8 cellular contexts compared by ENCODE assay signal in the genomic region with DNA sequence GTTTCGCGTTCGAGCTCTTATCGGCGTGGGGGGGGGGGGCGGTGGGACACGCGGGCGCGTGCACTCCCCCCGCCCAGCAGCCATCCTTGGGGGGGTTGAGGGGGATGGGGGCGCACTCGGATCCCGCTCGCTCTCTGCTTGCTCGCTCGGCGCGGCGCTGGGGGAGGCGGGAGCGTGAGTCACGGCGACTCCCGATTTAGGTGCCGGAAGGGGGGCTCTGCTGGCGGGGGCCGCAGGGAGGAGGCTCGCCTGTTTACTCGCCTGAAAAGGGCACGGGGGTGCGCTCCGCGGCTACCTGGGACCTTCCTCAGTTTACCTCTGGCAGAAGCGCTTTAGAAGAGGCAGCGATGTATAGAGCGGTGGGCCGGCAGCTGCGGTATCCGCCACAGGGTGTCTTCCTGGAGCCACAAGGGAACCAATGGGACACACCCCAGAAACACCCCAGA. TPM values are rescaled to one million over a fixed set of nuclear protein-coding genes. Genes with fewer than 3 reads are reported as not detected.
A peak's percentile ranks its signal among the peaks of the same experiment; 100 is the strongest.
DNase-seq lines count a peak whose midpoint lies in the region; ATAC-seq and TF ChIP-seq lines count a peak whose summit lies in the region.

No MANE protein-coding gene starts in this region.

- H3K9me3 Mint-ChIP-seq in HFFc6: no peaks in the 10 kb centered on the region
- no peaks in the 10 kb centered on the region for H3K9me3 Mint-ChIP-seq in activated naive CD4-positive, alpha-beta T cell treated with anti-CD3 and anti-CD28 coated beads, Interleukin-2, amount 50 U/mL, for 24 hours
- H3K9me3 Mint-ChIP-seq in memory B cell: peaks cover 2% of the 10 kb centered on the region

- peak overlapping the region; percentile 85 for H3K4me3 Mint-ChIP-seq in HFFc6
- peak overlapping the region; percentile 82 for H3K4me3 Mint-ChIP-seq in activated naive CD4-positive, alpha-beta T cell treated with anti-CD3 and anti-CD28 coated beads, Interleukin-2, amount 50 U/mL, for 24 hours
- peak overlapping the region; percentile 60 for H3K4me3 Mint-ChIP-seq in memory B cell

- H3K4me1 ChIP-seq in upper lobe of right lung: peaks cover 37% of the 10 kb centered on the region

- H3K4me3 ChIP-seq in BJ (ENCODE audit: low read depth, low read length): peak overlapping the region; percentile 3
- H3K4me3 ChIP-seq in upper lobe of right lung: no peak overlapping the region

- DNase-seq in BJ (ENCODE audit: low read depth) (no peak), HFFc6 (no peak), memory B cell (ENCODE audit: low spot score in 2 of 2) (no peak), NCI-H526 treated with DMSO at 0.1 percent for 48 hours (lab: John Stamatoyannopoulos, UW) (no peak), upper lobe of right lung (no peak), hippocampal formation (lab: John Stamatoyannopoulos, UW) (no peak)

- H3K27me3 ChIP-seq in BJ (ENCODE audit: control insufficient read depth, insufficient read depth, low read length) (peaks cover 34% of the 10 kb centered on the region), upper lobe of right lung (peaks cover 57% of the 10 kb centered on the region)

- H3K4me1 Mint-ChIP-seq in HFFc6 (ENCODE audit: low read depth) (peaks cover 44% of the 10 kb centered on the region), memory B cell (peaks cover 39% of the 10 kb centered on the region)
- peaks cover 54% of the 10 kb centered on the region for H3K4me1 Mint-ChIP-seq in activated naive CD4-positive, alpha-beta T cell treated with anti-CD3 and anti-CD28 coated beads, Interleukin-2, amount 50 U/mL, for 24 hours

- POLR2A ChIA-PET in BJ (lab: Charles Lee): interaction anchor here (0.8 kb wide), 1 partner anchor 11 kb away, joined by 8 read pairs; no protein-coding TSS in a partner anchor

- TF ChIP-seq CTCF in BJ (IDR thresholded peaks at IDR 0.05; ENCODE audit: insufficient read depth, low read depth, low read length) (no peak), HFFc6 (IDR thresholded peaks at IDR 0.05) (no peak), upper lobe of right lung (IDR thresholded peaks at IDR 0.05) (no peak)

- H3K36me3 ChIP-seq in BJ (ENCODE audit: control insufficient read depth, insufficient read depth, low read length): no peaks in the 10 kb centered on the region
- H3K36me3 ChIP-seq in upper lobe of right lung: no peaks in the 10 kb centered on the region

- intact Hi-C loops in upper lobe of right lung (cut with DNase I): no loop called here

- H3K27me3 Mint-ChIP-seq in HFFc6 (ENCODE audit: insufficient read depth): peaks cover 8% of the 10 kb centered on the region
- H3K27me3 Mint-ChIP-seq in activated naive CD4-positive, alpha-beta T cell treated with anti-CD3 and anti-CD28 coated beads, Interleukin-2, amount 50 U/mL, for 24 hours: peaks cover 41% of the 10 kb centered on the region
- H3K27me3 Mint-ChIP-seq in memory B cell: peaks cover 28% of the 10 kb centered on the region

- no peak overlapping the region for H3K27ac ChIP-seq in upper lobe of right lung

- H3K36me3 Mint-ChIP-seq in HFFc6 (ENCODE audit: low read depth) (no peaks in the 10 kb centered on the region), memory B cell (no peaks in the 10 kb centered on the region)
- no peaks in the 10 kb centered on the region for H3K36me3 Mint-ChIP-seq in activated naive CD4-positive, alpha-beta T cell treated with anti-CD3 and anti-CD28 coated beads, Interleukin-2, amount 50 U/mL, for 24 hours

- no peak for ATAC-seq in memory B cell (ENCODE audit: low read depth)
- ATAC-seq in GM21619 (IDR thresholded peaks at IDR 0.05; ENCODE audit: unreplicated experiment): no peak
- ATAC-seq in upper lobe of right lung: no peak

- H3K27ac Mint-ChIP-seq in HFFc6 (peak overlapping the region; percentile 65), memory B cell (peak overlapping the region; percentile 87)
- peak overlapping the region; percentile 61 for H3K27ac Mint-ChIP-seq in activated naive CD4-positive, alpha-beta T cell treated with anti-CD3 and anti-CD28 coated beads, Interleukin-2, amount 50 U/mL, for 24 hours

- H3K9me3 ChIP-seq in upper lobe of right lung: no peaks in the 10 kb centered on the region

- CTCF ChIA-PET in BJ (lab: Yijun Ruan, JAX): interaction anchor here (0.6 to 17.1 kb wide), 4 partner anchors 13 to 160 kb away, joined by 4 to 321 read pairs (median 15); a partner anchor contains a TSS

RNA-seq across cellular contexts. Expression of a gene that starts 1.1 kb away (rescaled TPM):
- polyA plus RNA-seq in BJ (2011; rRNA removed): 3.4 and 4.2 TPM in 2 replicates
- 11.1 and 15.9 TPM in 2 replicates for polyA minus RNA-seq in BJ (2011; rRNA and poly(A)+ RNA removed)
- 10 to 100 TPM; 10.1 to 18.9 (median 10.8) TPM for total RNA-seq in HFFc6 (2021; fragmentation: NEBNext Ultra II Directional; extraction: Animal tissue kit (Norgen Biotek cat#: 25700))
- total RNA-seq in upper lobe of right lung: 35.5 TPM

RNA-seq across cellular contexts. Expression of a gene that starts 15.9 kb away (rescaled TPM):
- polyA plus RNA-seq in BJ (2011; rRNA removed): 361 and 429 TPM in 2 replicates
- 100 and 134 TPM in 2 replicates for polyA minus RNA-seq in BJ (2011; rRNA and poly(A)+ RNA removed)
- total RNA-seq in HFFc6 (2021; fragmentation: NEBNext Ultra II Directional; extraction: Animal tissue kit (Norgen Biotek cat#: 25700)): 100 to 1,000 TPM; 222 to 280 (median 250) TPM
- 154 TPM for total RNA-seq in upper lobe of right lung

RNA-seq across cellular contexts. Expression of a gene that starts 38.9 kb away (rescaled TPM):
- 31.7 and 40.9 TPM in 2 replicates for polyA plus RNA-seq in BJ (2011; rRNA removed)
- 30.4 and 33.3 TPM in 2 replicates for polyA minus RNA-seq in BJ (2011; rRNA and poly(A)+ RNA removed)
- 10 to 100 TPM; 67.9 to 82.3 (median 78.5) TPM for total RNA-seq in HFFc6 (2021; fragmentation: NEBNext Ultra II Directional; extraction: Animal tissue kit (Norgen Biotek cat#: 25700))
- total RNA-seq in upper lobe of right lung: 140 TPM
